Comparison of ENCODE assay signal across 1 cellular context in the genomic region with DNA sequence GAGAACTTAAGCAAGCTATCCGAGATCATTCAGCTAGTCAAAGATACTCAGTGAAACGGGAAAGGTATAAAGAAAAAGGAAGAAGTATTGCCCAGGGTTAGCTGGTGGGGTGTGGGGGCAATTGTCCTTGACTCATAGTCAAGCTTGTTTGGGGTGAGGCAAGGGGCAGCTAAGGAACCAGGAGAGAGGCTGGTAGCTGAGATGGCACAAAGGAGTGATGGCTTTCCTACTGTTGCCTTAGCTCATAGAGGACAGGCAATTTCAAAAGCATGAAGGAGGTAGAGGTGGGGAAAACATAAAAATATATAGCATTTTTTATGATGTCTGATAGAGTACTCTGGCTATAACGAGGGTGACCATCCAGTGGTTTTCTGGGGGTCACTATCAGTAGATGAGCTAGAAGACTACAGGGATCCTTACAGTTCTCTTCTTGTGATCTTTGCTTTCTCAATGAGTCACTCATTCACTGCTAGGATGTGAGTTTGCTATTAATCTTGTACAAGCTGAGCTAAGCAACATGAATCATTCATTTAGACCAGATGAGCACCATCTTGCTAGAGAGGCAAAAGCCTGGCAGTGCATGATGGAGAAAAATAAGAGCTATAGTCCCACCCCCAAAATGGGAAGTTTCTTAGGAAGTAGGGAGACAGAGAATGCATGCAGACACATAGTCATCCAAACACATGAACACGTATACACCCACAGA.
TF ChIP-seq lines count a peak whose summit lies in the region.

No MANE protein-coding gene starts in this region.

TF ChIP-seq in SK-N-SH, 30 proteins besides CTCF, POLR2A, EP300 and RAD21:
- TF ChIP-seq, protein P1, sequence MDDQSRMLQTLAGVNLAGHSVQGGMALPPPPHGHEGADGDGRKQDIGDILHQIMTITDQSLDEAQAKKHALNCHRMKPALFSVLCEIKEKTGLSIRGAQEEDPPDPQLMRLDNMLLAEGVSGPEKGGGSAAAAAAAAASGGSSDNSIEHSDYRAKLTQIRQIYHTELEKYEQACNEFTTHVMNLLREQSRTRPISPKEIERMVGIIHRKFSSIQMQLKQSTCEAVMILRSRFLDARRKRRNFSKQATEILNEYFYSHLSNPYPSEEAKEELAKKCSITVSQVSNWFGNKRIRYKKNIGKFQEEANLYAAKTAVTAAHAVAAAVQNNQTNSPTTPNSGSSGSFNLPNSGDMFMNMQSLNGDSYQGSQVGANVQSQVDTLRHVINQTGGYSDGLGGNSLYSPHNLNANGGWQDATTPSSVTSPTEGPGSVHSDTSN (IDR thresholded peaks at IDR 0.05), result peak; percentile 81
- TF ChIP-seq ELF1 (IDR thresholded peaks at IDR 0.05) (no peak), GATA2 (CRISPR knock-in tag; IDR thresholded peaks at IDR 0.05) (no peak), TCF12 (IDR thresholded peaks at IDR 0.05) (peak; percentile 67), FOSL2 (IDR thresholded peaks at IDR 0.05; ENCODE audit: borderline replicate concordance, low read depth) (peak; percentile 84; the same call in 1 of the 2 replicates), YY1 (IDR thresholded peaks at IDR 0.05; ENCODE audit: low read depth) (peak; percentile 67; the same call in 1 of the 2 replicates), NRF1 (IDR thresholded peaks at IDR 0.05; ENCODE audit: low read depth, low read length) (no peak), JUND (IDR thresholded peaks at IDR 0.05) (0 out of 2 replicates have a peak, but pooled peaks have one; percentile 43), SIN3A (IDR thresholded peaks at IDR 0.05; ENCODE audit: borderline replicate concordance, low read depth, low read length) (no peak)
- TF ChIP-seq, protein P2, sequence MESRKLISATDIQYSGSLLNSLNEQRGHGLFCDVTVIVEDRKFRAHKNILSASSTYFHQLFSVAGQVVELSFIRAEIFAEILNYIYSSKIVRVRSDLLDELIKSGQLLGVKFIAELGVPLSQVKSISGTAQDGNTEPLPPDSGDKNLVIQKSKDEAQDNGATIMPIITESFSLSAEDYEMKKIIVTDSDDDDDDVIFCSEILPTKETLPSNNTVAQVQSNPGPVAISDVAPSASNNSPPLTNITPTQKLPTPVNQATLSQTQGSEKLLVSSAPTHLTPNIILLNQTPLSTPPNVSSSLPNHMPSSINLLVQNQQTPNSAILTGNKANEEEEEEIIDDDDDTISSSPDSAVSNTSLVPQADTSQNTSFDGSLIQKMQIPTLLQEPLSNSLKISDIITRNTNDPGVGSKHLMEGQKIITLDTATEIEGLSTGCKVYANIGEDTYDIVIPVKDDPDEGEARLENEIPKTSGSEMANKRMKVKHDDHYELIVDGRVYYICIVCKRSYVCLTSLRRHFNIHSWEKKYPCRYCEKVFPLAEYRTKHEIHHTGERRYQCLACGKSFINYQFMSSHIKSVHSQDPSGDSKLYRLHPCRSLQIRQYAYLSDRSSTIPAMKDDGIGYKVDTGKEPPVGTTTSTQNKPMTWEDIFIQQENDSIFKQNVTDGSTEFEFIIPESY (IDR thresholded peaks at IDR 0.05; ENCODE audit: borderline replicate concordance, low read depth), result no peak
